In the genomic region with DNA sequence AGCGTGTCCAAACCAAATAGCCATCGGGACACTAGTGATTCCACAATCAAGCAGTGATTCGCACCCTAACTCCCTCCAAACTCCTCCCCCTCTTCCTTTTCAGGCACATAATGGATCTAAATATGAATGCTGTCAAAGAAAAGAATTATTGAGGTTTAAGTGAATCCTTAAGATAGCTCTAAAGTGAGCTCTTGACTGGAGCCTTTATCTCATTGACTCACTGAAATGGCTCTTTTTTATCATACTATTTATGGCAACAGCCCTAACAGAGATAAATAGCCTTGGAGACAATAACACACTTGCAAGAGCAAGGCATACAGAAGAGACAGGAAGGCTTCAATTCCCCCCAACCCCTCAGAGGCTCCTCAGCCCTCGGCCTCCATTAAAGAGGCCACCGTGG, we compare ENCODE assay signal across 16 cellular contexts.
DNase-seq lines count a peak whose midpoint lies in the region; ATAC-seq and TF ChIP-seq lines count a peak whose summit lies in the region.
"Had no signal": no experiment of that assay in that cellular context is flagged by ENCODE, and none has a peak within 500 bp of the region (broad histone marks: within the 10 kb centered on the region; RNA-seq: fewer than 3 reads in every experiment).

No MANE protein-coding gene starts in this region.

- peak overlapping the region in 1 of 3 experiments; percentile 10 for H3K4me3 Mint-ChIP-seq in nephron
- no peak overlapping the region for H3K4me3 Mint-ChIP-seq in T-helper 2 cell treated with Interferon-gamma antibody and Interleukin-4, amounts not matched to agents 5 μg/mL and 100 μg/mL, for 36 hours
- H3K4me3 Mint-ChIP-seq: activated naive CD8-positive, alpha-beta T cell treated with anti-CD3 and anti-CD28 coated beads, Interleukin-2, amount 10 ng/mL, durations not matched to agents 7 days and 5 days; B cell; mesothelial cell of epicardium had no signal

- CTCF ChIA-PET in SK-N-SH (lab: Yijun Ruan, JAX), result interaction anchor here (1.0 to 2.8 kb wide), 8 partner anchors 10 to 232 kb away, joined by 3 to 14 read pairs (median 4); no protein-coding TSS in a partner anchor

- peaks cover 28% of the 10 kb centered on the region for H3K27me3 Mint-ChIP-seq in nephron (ENCODE audit: low read depth)
- H3K27me3 Mint-ChIP-seq in T-helper 2 cell treated with Interferon-gamma antibody and Interleukin-4, amounts not matched to agents 5 μg/mL and 100 μg/mL, for 36 hours (ENCODE audit: low read depth), result peaks cover 6% of the 10 kb centered on the region

- peaks cover 16% of the 10 kb centered on the region for H3K36me3 Mint-ChIP-seq in nephron (ENCODE audit: low read depth)
- no peaks in the 10 kb centered on the region for H3K36me3 Mint-ChIP-seq in T-helper 2 cell treated with Interferon-gamma antibody and Interleukin-4, amounts not matched to agents 5 μg/mL and 100 μg/mL, for 36 hours (ENCODE audit: low read depth)
- H3K36me3 Mint-ChIP-seq in activated naive CD4-positive, alpha-beta T cell treated with anti-CD3 and anti-CD28 coated beads, Interleukin-2, amount 50 U/mL, for 72 hours, result no peaks in the 10 kb centered on the region
- H3K36me3 Mint-ChIP-seq: activated naive CD8-positive, alpha-beta T cell treated with anti-CD3 and anti-CD28 coated beads, Interleukin-2, amount 10 ng/mL, durations not matched to agents 7 days and 5 days; mesothelial cell of epicardium had no signal

- H3K27me3 ChIP-seq in SK-N-SH (ENCODE audit: insufficient read depth) (no peaks in the 10 kb centered on the region), esophagus muscularis mucosa (no peaks in the 10 kb centered on the region)

- no peaks in the 10 kb centered on the region for H3F3A ChIP-seq in SK-N-SH (replicated peaks; ENCODE audit: insufficient read depth)

- H3K27ac ChIP-seq in SK-N-SH (ENCODE audit: low read depth in 2 of 2, low read length in 1 of 2), result peak overlapping the region in 1 of 2 experiments; percentile 65; a peak in 3 of 4 replicates
- H3K27ac ChIP-seq in esophagus muscularis mucosa (replicated peaks in 1 of 4), result no peak overlapping the region
- H3K27ac ChIP-seq: HL-60, parathyroid adenoma had no signal

- H3K4me3 ChIP-seq in SK-N-SH (ENCODE audit: low read depth in 2 of 2, low read length in 1 of 2) (no peak overlapping the region), esophagus muscularis mucosa (no peak overlapping the region)

- H3K9ac ChIP-seq in SK-N-SH, result no peak overlapping the region; the same call in 1 of the 2 replicates
- H3K9ac ChIP-seq: parathyroid adenoma had no signal

- TF ChIP-seq CTCF in SK-N-SH (IDR thresholded peaks at IDR 0.05), result no peak
- no peak for TF ChIP-seq CTCF in nephron (IDR thresholded peaks at IDR 0.05; ENCODE audit: unreplicated experiment in 3 of 3)
- no peak for TF ChIP-seq CTCF in esophagus muscularis mucosa (IDR thresholded peaks at IDR 0.05)

- TF ChIP-seq EP300 in SK-N-SH (IDR thresholded peaks at IDR 0.05; ENCODE audit: borderline replicate concordance in 1 of 2, low read depth in 1 of 2, low read length in 1 of 2) (peak in 1 of 2 experiments; percentile 50; a peak in 1 of 4 replicates), esophagus muscularis mucosa (IDR thresholded peaks at IDR 0.05) (no peak)

- intact Hi-C loops in esophagus muscularis mucosa (cut with DNase I), result no loop called here

- H3K9me3 ChIP-seq in SK-N-SH (no peaks in the 10 kb centered on the region), esophagus muscularis mucosa (no peaks in the 10 kb centered on the region)

- H3K4me2 ChIP-seq in SK-N-SH, result peak overlapping the region; percentile 21; the same call in 1 of the 2 replicates

- ATAC-seq in activated naive CD4-positive, alpha-beta T cell treated with anti-CD3 and anti-CD28 coated beads, Interleukin-2, amount 50 U/mL, for 72 hours, result no peak
- ATAC-seq: HCT116 had no signal

- H3K9me2 ChIP-seq in SK-N-SH, result no peaks in the 10 kb centered on the region

- H3K36me3 ChIP-seq in SK-N-SH (replicated peaks in 1 of 2; ENCODE audit: control insufficient read depth in 1 of 2, insufficient read depth in 2 of 2, low read length in 1 of 2), result peaks cover 21 to 24% of the 10 kb centered on the region in 2 experiments
- peaks cover 7 to 45% (median 32%) of the 10 kb centered on the region in 4 donors for H3K36me3 ChIP-seq in esophagus muscularis mucosa

- H3K9me3 Mint-ChIP-seq in nephron, result no peaks in the 10 kb centered on the region
- no peaks in the 10 kb centered on the region for H3K9me3 Mint-ChIP-seq in T-helper 2 cell treated with Interferon-gamma antibody and Interleukin-4, amounts not matched to agents 5 μg/mL and 100 μg/mL, for 36 hours
- H3K9me3 Mint-ChIP-seq in activated naive CD4-positive, alpha-beta T cell treated with anti-CD3 and anti-CD28 coated beads, Interleukin-2, amount 50 U/mL, for 72 hours, result no peaks in the 10 kb centered on the region
- H3K9me3 Mint-ChIP-seq: activated naive CD8-positive, alpha-beta T cell treated with anti-CD3 and anti-CD28 coated beads, Interleukin-2, amount 10 ng/mL, durations not matched to agents 7 days and 5 days; mesothelial cell of epicardium had no signal

- H4K20me1 ChIP-seq in SK-N-SH (ENCODE audit: insufficient read depth), result no peaks in the 10 kb centered on the region

- TF ChIP-seq POLR2A in esophagus muscularis mucosa (IDR thresholded peaks at IDR 0.05; ENCODE audit: low read depth), result no peak

- 67% methylated on average over 5 of the region's 5 CpGs for WGBS in SK-N-SH (ENCODE audit: low lambda C conversion rate)
- 78% methylated on average over 5 of the region's 5 CpGs for WGBS in esophagus muscularis mucosa

- H3K4me1 ChIP-seq in SK-N-SH (ENCODE audit: control insufficient read depth in 1 of 2, insufficient read depth in 2 of 2, low read depth in 1 of 2, low read length in 1 of 2) (peaks cover 6 to 39% of the 10 kb centered on the region in 2 experiments), esophagus muscularis mucosa (peaks cover 14 to 36% (median 33%) of the 10 kb centered on the region in 4 donors)
- H3K4me1 ChIP-seq: parathyroid adenoma had no signal

- H2AFZ ChIP-seq in SK-N-SH (ENCODE audit: low read depth), result no peak overlapping the region
- H2AFZ ChIP-seq: parathyroid adenoma had no signal

- peaks cover 11% of the 10 kb centered on the region; the same call in 1 of the 2 replicates for H3K79me2 ChIP-seq in SK-N-SH (ENCODE audit: insufficient read depth)
- H3K79me2 ChIP-seq: parathyroid adenoma had no signal

- POLR2A ChIA-PET in SK-N-SH (lab: Yijun Ruan, JAX), result no interaction called here

- peaks cover 67% of the 10 kb centered on the region for H3K4me1 Mint-ChIP-seq in nephron
- no peaks in the 10 kb centered on the region for H3K4me1 Mint-ChIP-seq in T-helper 2 cell treated with Interferon-gamma antibody and Interleukin-4, amounts not matched to agents 5 μg/mL and 100 μg/mL, for 36 hours (ENCODE audit: low read depth)
- H3K4me1 Mint-ChIP-seq: activated naive CD8-positive, alpha-beta T cell treated with anti-CD3 and anti-CD28 coated beads, Interleukin-2, amount 10 ng/mL, durations not matched to agents 7 days and 5 days; B cell had no signal

- H3K27ac Mint-ChIP-seq in nephron, result peak overlapping the region in 2 of 3 experiments; percentile 20 to 24
- H3K27ac Mint-ChIP-seq in T-helper 2 cell treated with Interferon-gamma antibody and Interleukin-4, amounts not matched to agents 5 μg/mL and 100 μg/mL, for 36 hours, result no peak overlapping the region
- H3K27ac Mint-ChIP-seq in activated naive CD4-positive, alpha-beta T cell treated with anti-CD3 and anti-CD28 coated beads, Interleukin-2, amount 50 U/mL, for 72 hours, result no peak overlapping the region
- H3K27ac Mint-ChIP-seq: activated naive CD8-positive, alpha-beta T cell treated with anti-CD3 and anti-CD28 coated beads, Interleukin-2, amount 10 ng/mL, durations not matched to agents 7 days and 5 days; B cell; mesothelial cell of epicardium had no signal

- DNase-seq in DMS79 treated with DMSO at 0.1 percent for 48 hours (lab: John Stamatoyannopoulos, UW) (peak; percentile 90), NCI-H128 (lab: John Stamatoyannopoulos, UW; ENCODE audit: unreplicated experiment) (peak; percentile 68), SK-N-SH (no peak), esophagus muscularis mucosa (ENCODE audit: extremely low spot score) (no peak)
- DNase-seq in T-helper 2 cell treated with Interferon-gamma antibody and Interleukin-4, amounts not matched to agents 5 μg/mL and 100 μg/mL, for 36 hours (ENCODE audit: low spot score), result no peak
- DNase-seq in activated naive CD4-positive, alpha-beta T cell treated with anti-CD3 and anti-CD28 coated beads, Interleukin-2, amount 50 U/mL, for 72 hours (ENCODE audit: low spot score in 2 of 2), result no peak
- DNase-seq: activated CD4-positive, alpha-beta T cell treated with anti-CD3 and anti-CD28 coated beads for 48 hours; activated naive CD8-positive, alpha-beta T cell treated with anti-CD3 and anti-CD28 coated beads, Interleukin-2, amount 10 ng/mL, durations not matched to agents 7 days and 5 days; DMS 273 treated with DMSO at 0.1 percent for 48 hours; RPMI8226 had no signal

- no peak for TF ChIP-seq RAD21 in SK-N-SH (IDR thresholded peaks at IDR 0.05; ENCODE audit: low read length)

TF ChIP-seq in SK-N-SH, 30 proteins besides CTCF, POLR2A, EP300 and RAD21:
- TF ChIP-seq MEF2A (IDR thresholded peaks at IDR 0.05; ENCODE audit: borderline replicate concordance, low read depth), result peak; percentile 63; the same call in 1 of the 2 replicates
- peak; percentile 33; the same call in 1 of the 2 replicates for TF ChIP-seq TCF12 (IDR thresholded peaks at IDR 0.05)
- TF ChIP-seq, protein P1, sequence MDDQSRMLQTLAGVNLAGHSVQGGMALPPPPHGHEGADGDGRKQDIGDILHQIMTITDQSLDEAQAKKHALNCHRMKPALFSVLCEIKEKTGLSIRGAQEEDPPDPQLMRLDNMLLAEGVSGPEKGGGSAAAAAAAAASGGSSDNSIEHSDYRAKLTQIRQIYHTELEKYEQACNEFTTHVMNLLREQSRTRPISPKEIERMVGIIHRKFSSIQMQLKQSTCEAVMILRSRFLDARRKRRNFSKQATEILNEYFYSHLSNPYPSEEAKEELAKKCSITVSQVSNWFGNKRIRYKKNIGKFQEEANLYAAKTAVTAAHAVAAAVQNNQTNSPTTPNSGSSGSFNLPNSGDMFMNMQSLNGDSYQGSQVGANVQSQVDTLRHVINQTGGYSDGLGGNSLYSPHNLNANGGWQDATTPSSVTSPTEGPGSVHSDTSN (IDR thresholded peaks at IDR 0.05), result peak; percentile 66; the same call in 1 of the 2 replicates
- peak; percentile 29; the same call in 1 of the 2 replicates for TF ChIP-seq JUND (IDR thresholded peaks at IDR 0.05)
- TF ChIP-seq TEAD4 (IDR thresholded peaks at IDR 0.05; ENCODE audit: borderline replicate concordance, insufficient read depth), result no peak
- no peak for TF ChIP-seq FOXM1 (IDR thresholded peaks at IDR 0.05; ENCODE audit: low read depth)

Comparison
In these comparisons a context has a peak if more than half of its experiments do, and no peak if none do; other contexts are left out.
1. DNase-seq: peak in DMS79 treated with DMSO at 0.1 percent for 48 hours (single experiment) and NCI-H128 (single experiment); none in SK-N-SH (single experiment), T-helper 2 cell treated with Interferon-gamma antibody and Interleukin-4, amounts not matched to agents 5 μg/mL and 100 μg/mL, for 36 hours (single experiment), activated naive CD4-positive, alpha-beta T cell treated with anti-CD3 and anti-CD28 coated beads, Interleukin-2, amount 50 U/mL, for 72 hours (0 of 2) and esophagus muscularis mucosa (single experiment).
2. H3K27ac Mint-ChIP-seq: peak in nephron (2 of 3); none in T-helper 2 cell treated with Interferon-gamma antibody and Interleukin-4, amounts not matched to agents 5 μg/mL and 100 μg/mL, for 36 hours (single experiment) and activated naive CD4-positive, alpha-beta T cell treated with anti-CD3 and anti-CD28 coated beads, Interleukin-2, amount 50 U/mL, for 72 hours (0 of 2).